ENCODE assay signal across 28 cellular contexts in genomic region chr16:52451971-52452421, GRCh38.
"Had no signal": no experiment of that assay in that cellular context is flagged by ENCODE, and none has a peak within 500 bp of the region (broad histone marks: within the 10 kb centered on the region; RNA-seq: fewer than 3 reads in every experiment).

No MANE protein-coding gene starts in this region.

- H3K9me3 Mint-ChIP-seq: nephron; stimulated activated naive CD8-positive, alpha-beta T cell treated with anti-CD3 and anti-CD28 coated beads, Interleukin-15, Interleukin-2, amounts not matched to agents 100 ng/mL and 50 ng/mL, for 24 hours had no signal

- H3K27ac ChIP-seq: coronary artery, dorsolateral prefrontal cortex, gastroesophageal sphincter, lower lobe of right lung, neutrophil, skin epidermis, upper lobe of right lung had no signal

- H3K36me3 ChIP-seq: gastroesophageal sphincter, lower lobe of right lung, neutrophil, upper lobe of right lung had no signal

- DNase-seq: activated CD4-positive, alpha-beta T cell treated with anti-CD3 and anti-CD28 coated beads for 36 hours; activated CD4-positive, CD25-positive, alpha-beta regulatory T cell; activated CD8-positive, alpha-beta memory T cell treated with anti-CD3 and anti-CD28 coated beads, Interleukin-2, amount 10 ng/mL, durations not matched to agents 7 days and 5 days; activated CD8-positive, alpha-beta T cell treated with anti-CD3 and anti-CD28 coated beads, Interleukin-2, amount 10 ng/mL, durations not matched to agents 7 days and 5 days; activated naive CD4-positive, alpha-beta T cell; activated T-cell treated with anti-CD3 and anti-CD28 coated beads, Interleukin-2, amount 50 U/mL, for 72 hours; anterior cingulate cortex; dorsolateral prefrontal cortex; effector memory CD4-positive, alpha-beta T cell; hippocampal formation; immature natural killer cell; lower lobe of right lung; mesenchymal stem cell; stimulated activated CD4-positive, alpha-beta T cell treated with anti-CD3 and anti-CD28 coated beads, Interleukin-4, amount 100 ng/mL, for 24 hours; substantia nigra; T-helper 1 cell; upper lobe of right lung had no signal

- H3K36me3 Mint-ChIP-seq: activated CD8-positive, alpha-beta memory T cell treated with anti-CD3 and anti-CD28 coated beads, Interleukin-2, amount 10 ng/mL, durations not matched to agents 7 days and 5 days; stimulated activated effector memory CD8-positive, alpha-beta T cell treated with anti-CD3 and anti-CD28 coated beads, Interleukin-12 subunit alpha, Interleukin-12 subunit beta, amount 100 ng/mL, for 72 hours had no signal

- H3K27ac Mint-ChIP-seq: activated CD4-positive, alpha-beta T cell treated with anti-CD3 and anti-CD28 coated beads for 36 hours; activated CD8-positive, alpha-beta memory T cell treated with anti-CD3 and anti-CD28 coated beads, Interleukin-2, amount 10 ng/mL, durations not matched to agents 7 days and 5 days; activated CD8-positive, alpha-beta T cell treated with anti-CD3 and anti-CD28 coated beads, Interleukin-2, amount 10 ng/mL, durations not matched to agents 7 days and 5 days; activated naive CD4-positive, alpha-beta T cell treated with anti-CD3 and anti-CD28 coated beads, Interleukin-2, amount 50 U/mL, for 72 hours; activated T-cell treated with anti-CD3 and anti-CD28 coated beads, Interleukin-2, amount 50 U/mL, for 72 hours; immature natural killer cell; nephron; stimulated activated effector memory CD8-positive, alpha-beta T cell treated with anti-CD3 and anti-CD28 coated beads, Interleukin-12 subunit alpha, Interleukin-12 subunit beta, amount 100 ng/mL, for 72 hours; stimulated activated naive CD8-positive, alpha-beta T cell treated with anti-CD3 and anti-CD28 coated beads, Interleukin-15, Interleukin-2, amounts not matched to agents 100 ng/mL and 50 ng/mL, for 24 hours; T-helper 2 cell treated with Interferon-gamma antibody and Interleukin-4, amounts not matched to agents 5 μg/mL and 100 μg/mL, for 36 hours had no signal

- H3K4me1 Mint-ChIP-seq: activated CD4-positive, alpha-beta T cell treated with anti-CD3 and anti-CD28 coated beads for 36 hours; activated CD8-positive, alpha-beta memory T cell treated with anti-CD3 and anti-CD28 coated beads, Interleukin-2, amount 10 ng/mL, durations not matched to agents 7 days and 5 days; immature natural killer cell; nephron; stimulated activated effector memory CD8-positive, alpha-beta T cell treated with anti-CD3 and anti-CD28 coated beads, Interleukin-12 subunit alpha, Interleukin-12 subunit beta, amount 100 ng/mL, for 72 hours had no signal

- H3K27me3 Mint-ChIP-seq: activated CD4-positive, alpha-beta T cell treated with anti-CD3 and anti-CD28 coated beads for 36 hours; activated CD8-positive, alpha-beta memory T cell treated with anti-CD3 and anti-CD28 coated beads, Interleukin-2, amount 10 ng/mL, durations not matched to agents 7 days and 5 days; stimulated activated naive CD8-positive, alpha-beta T cell treated with anti-CD3 and anti-CD28 coated beads, Interleukin-15, Interleukin-2, amounts not matched to agents 100 ng/mL and 50 ng/mL, for 24 hours had no signal

- H3K4me3 Mint-ChIP-seq: activated CD4-positive, alpha-beta T cell treated with anti-CD3 and anti-CD28 coated beads for 36 hours; activated CD8-positive, alpha-beta memory T cell treated with anti-CD3 and anti-CD28 coated beads, Interleukin-2, amount 10 ng/mL, durations not matched to agents 7 days and 5 days; activated CD8-positive, alpha-beta T cell treated with anti-CD3 and anti-CD28 coated beads, Interleukin-2, amount 10 ng/mL, durations not matched to agents 7 days and 5 days; activated T-cell treated with anti-CD3 and anti-CD28 coated beads, Interleukin-2, amount 50 U/mL, for 72 hours; immature natural killer cell; nephron; stimulated activated effector memory CD8-positive, alpha-beta T cell treated with anti-CD3 and anti-CD28 coated beads, Interleukin-12 subunit alpha, Interleukin-12 subunit beta, amount 100 ng/mL, for 72 hours; stimulated activated naive CD8-positive, alpha-beta T cell treated with anti-CD3 and anti-CD28 coated beads, Interleukin-15, Interleukin-2, amounts not matched to agents 100 ng/mL and 50 ng/mL, for 24 hours; T-helper 2 cell treated with Interferon-gamma antibody and Interleukin-4, amounts not matched to agents 5 μg/mL and 100 μg/mL, for 36 hours had no signal

- H3K4me3 ChIP-seq: coronary artery, dorsolateral prefrontal cortex, gastroesophageal sphincter, lower lobe of right lung, skin epidermis, upper lobe of right lung had no signal

- H3K27me3 ChIP-seq: dorsolateral prefrontal cortex, gastroesophageal sphincter, neutrophil, upper lobe of right lung had no signal

- H3K9me3 ChIP-seq: gastroesophageal sphincter, lower lobe of right lung, neutrophil, upper lobe of right lung had no signal

- H3K4me1 ChIP-seq: lower lobe of right lung, upper lobe of right lung had no signal

- ATAC-seq: activated CD4-positive, alpha-beta T cell treated with anti-CD3 and anti-CD28 coated beads for 36 hours; activated CD8-positive, alpha-beta memory T cell treated with anti-CD3 and anti-CD28 coated beads, Interleukin-2, amount 10 ng/mL, durations not matched to agents 7 days and 5 days; activated CD8-positive, alpha-beta T cell treated with anti-CD3 and anti-CD28 coated beads, Interleukin-2, amount 10 ng/mL, durations not matched to agents 7 days and 5 days; activated naive CD4-positive, alpha-beta T cell treated with anti-CD3 and anti-CD28 coated beads, Interleukin-2, amount 50 U/mL, for 72 hours; activated T-cell treated with anti-CD3 and anti-CD28 coated beads, Interleukin-2, amount 50 U/mL, for 72 hours; gastroesophageal sphincter; left lobe of liver; lower lobe of right lung; sciatic nerve; stimulated activated effector memory CD8-positive, alpha-beta T cell treated with anti-CD3 and anti-CD28 coated beads, Interleukin-12 subunit alpha, Interleukin-12 subunit beta, amount 100 ng/mL, for 72 hours; upper lobe of right lung had no signal
